ENCODE assay signal across 18 cellular contexts in the genomic region with DNA sequence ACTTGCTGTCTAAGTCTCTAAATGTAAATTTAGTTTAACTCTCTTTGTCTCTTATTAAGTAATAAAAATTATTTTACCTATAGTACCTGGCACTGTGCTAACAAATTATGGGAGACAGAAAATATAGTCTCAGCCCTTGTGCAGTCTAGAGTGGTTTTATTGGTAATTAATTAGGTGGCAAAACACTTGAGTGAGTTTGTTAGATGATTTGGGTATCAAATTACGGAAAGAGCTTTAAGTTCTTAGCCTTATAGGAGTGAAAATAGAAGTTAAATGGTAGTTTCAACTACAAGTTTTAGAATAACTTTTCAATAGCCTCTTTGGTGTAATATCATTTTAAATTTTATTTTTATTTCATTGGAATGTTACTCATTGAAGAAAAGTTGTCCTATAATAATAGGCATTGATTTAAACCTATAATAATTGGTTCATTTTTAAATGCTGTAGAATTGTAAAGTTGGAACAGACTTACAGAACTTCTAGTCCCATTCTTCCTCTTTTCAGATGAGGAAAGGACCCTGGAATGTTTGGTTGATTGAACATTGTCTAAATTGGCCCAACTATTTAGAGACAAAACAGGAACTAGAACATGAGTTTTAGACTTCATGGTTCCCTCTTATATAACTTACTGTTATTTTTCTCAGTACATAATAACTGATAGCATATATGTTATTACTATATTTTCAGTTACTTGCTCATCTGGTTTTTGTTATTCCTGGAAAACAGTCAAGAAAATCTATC. TPM values are rescaled to one million over a fixed set of nuclear protein-coding genes. Genes with fewer than 3 reads are reported as not detected.
DNase-seq lines count a peak whose midpoint lies in the region; ATAC-seq, FAIRE-seq and TF ChIP-seq lines count a peak whose summit lies in the region.
"Had no signal": no experiment of that assay in that cellular context is flagged by ENCODE, and none has a peak within 500 bp of the region (broad histone marks: within the 10 kb centered on the region; RNA-seq: fewer than 3 reads in every experiment).

No MANE protein-coding gene starts in this region.

- TF ChIP-seq CTCF in right lobe of liver (IDR thresholded peaks at IDR 0.05), result no peak
- no peak for TF ChIP-seq CTCF in HepG2 (CRISPR knock-in tag; IDR thresholded peaks at IDR 0.05)
- TF ChIP-seq CTCF in upper lobe of right lung (IDR thresholded peaks at IDR 0.05), result no peak

- DNase-seq in right lobe of liver, result no peak
- DNase-seq in HepG2 (ENCODE audit: low spot score), result no peak
- DNase-seq in NCI-H510A (lab: John Stamatoyannopoulos, UW), result peak; percentile 53
- DNase-seq in frontal cortex (ENCODE audit: low spot score in 2 of 2), result peak in 1 of 2 donors; percentile 2
- no peak for DNase-seq in upper lobe of right lung
- no peak for DNase-seq in NCI-H1694 (lab: John Stamatoyannopoulos, UW)
- no peak for DNase-seq in iPS-NIHi7 (ENCODE audit: extremely low spot score)
- DNase-seq: activated effector memory CD4-positive, alpha-beta T cell treated with anti-CD3 and anti-CD28 coated beads, Interleukin-2, amount 50 U/mL, for 16 hours; aorta; H7; immature natural killer cell; NCI-H2029; nucleus accumbens; SK-N-SH; stimulated activated naive CD4-positive, alpha-beta T cell; uterus had no signal

- H3K27ac ChIP-seq in right lobe of liver (peak overlapping the region in 2 of 3 donors; percentile 66 to 71), HepG2 (ENCODE audit: extremely low read length, insufficient read depth, low read length) (no peak overlapping the region), upper lobe of right lung (no peak overlapping the region)
- H3K27ac ChIP-seq: VCaP had no signal

- H3K9me3 ChIP-seq in right lobe of liver (no peaks in the 10 kb centered on the region), HepG2 (ENCODE audit: low read length) (no peaks in the 10 kb centered on the region), upper lobe of right lung (no peaks in the 10 kb centered on the region)
- H3K9me3 ChIP-seq: SK-N-SH, uterus had no signal

- 90% methylated on average over 1 of the region's 1 CpG for WGBS in right lobe of liver (ENCODE audit: insufficient coverage, low coverage, low lambda C conversion rate, missing lambda C conversion rate)
- 95% methylated on average over 1 of the region's 1 CpG for WGBS in HepG2 (ENCODE audit: low lambda C conversion rate)

- peaks cover 0 to 43% (median 12%) of the 10 kb centered on the region in 4 donors for H3K4me1 ChIP-seq in right lobe of liver
- peaks cover 12% of the 10 kb centered on the region for H3K4me1 ChIP-seq in HepG2 (ENCODE audit: insufficient read depth, low read length)
- H3K4me1 ChIP-seq in upper lobe of right lung, result peaks cover 6% of the 10 kb centered on the region
- H3K4me1 ChIP-seq: uterus had no signal

- H3K36me3 ChIP-seq in right lobe of liver, result no peaks in the 10 kb centered on the region
- peaks cover 3 to 11% of the 10 kb centered on the region in 2 experiments; a peak in 4 of 5 replicates for H3K36me3 ChIP-seq in HepG2 (replicated peaks in 1 of 2; ENCODE audit: control insufficient read depth in 1 of 2, insufficient read depth in 2 of 2, low read length in 2 of 2)
- H3K36me3 ChIP-seq in upper lobe of right lung, result no peaks in the 10 kb centered on the region
- H3K36me3 ChIP-seq: uterus had no signal

- in situ Hi-C loops in HepG2 (cut with HindIII; ENCODE audit: extremely low pct_ligation_motif_present, low pct_unique_long_range_greater_than_20kb), result no loop called here

- no peak overlapping the region for H3K9ac ChIP-seq in HepG2 (ENCODE audit: insufficient read depth, low read depth, low read length)
- H3K9ac ChIP-seq: SK-N-SH had no signal

- no peak overlapping the region for H3K4me2 ChIP-seq in HepG2 (ENCODE audit: low read depth, low read length)
- H3K4me2 ChIP-seq: SK-N-SH had no signal

- BruUV-seq in HepG2 (replicated peaks; lab: Mats Ljungman, UMichigan), result no TSS peak

- FAIRE-seq in HepG2 (lab: Jason Lieb, UNC) (no peak), frontal cortex (lab: Jason Lieb, UNC) (peak; percentile 21)

- TF ChIP-seq RAD21 in HepG2 (CRISPR knock-in tag; IDR thresholded peaks at IDR 0.05), result no peak

- ATAC-seq in right lobe of liver (peak in 1 of 4 donors; percentile 9), HepG2 (no peak), upper lobe of right lung (peak; percentile 46), HG03439 (IDR thresholded peaks at IDR 0.05; ENCODE audit: unreplicated experiment) (no peak)

- CTCF ChIA-PET in HepG2 (lab: Yijun Ruan, JAX; ENCODE audit: low intra/inter-chr PET ratio, low total read pairs), result no interaction called here

- H3K79me2 ChIP-seq in HepG2 (ENCODE audit: insufficient read depth, low read length), result no peaks in the 10 kb centered on the region

- TF ChIP-seq EP300 in HepG2 (IDR thresholded peaks at IDR 0.05; ENCODE audit: low read depth in 2 of 2, low read length in 2 of 2), result no peak
- TF ChIP-seq EP300 in HepG2 (CRISPR knock-in tag; IDR thresholded peaks at IDR 0.05; ENCODE audit: borderline replicate concordance), result no peak

- H2AFZ ChIP-seq in HepG2 (ENCODE audit: low read length), result no peak overlapping the region

- H4K20me1 ChIP-seq in HepG2 (ENCODE audit: insufficient read depth, low read length), result no peaks in the 10 kb centered on the region; the same call in 1 of the 2 replicates

- POLR2A ChIA-PET in HepG2 (lab: Yijun Ruan, JAX), result no interaction called here

- H3K27me3 ChIP-seq in right lobe of liver (no peaks in the 10 kb centered on the region), HepG2 (ENCODE audit: control insufficient read depth in 1 of 2, insufficient read depth in 2 of 2, low read length in 2 of 2) (no peaks in the 10 kb centered on the region), upper lobe of right lung (no peaks in the 10 kb centered on the region)
- H3K27me3 ChIP-seq: uterus had no signal

- intact Hi-C loops in right lobe of liver (cut with DNase I) (no loop called here), HepG2 (cut with micrococcal nuclease; ENCODE audit: unreplicated experiment) (no loop called here), upper lobe of right lung (cut with DNase I) (no loop called here)

- TF ChIP-seq POLR2A in right lobe of liver (IDR thresholded peaks at IDR 0.05) (no peak), HepG2 (IDR thresholded peaks at IDR 0.05; ENCODE audit: insufficient read depth in 1 of 2, low read depth in 2 of 2, low read length in 2 of 2) (no peak)

- H3K4me3 ChIP-seq in right lobe of liver (no peak overlapping the region), HepG2 (replicated peaks in 1 of 3; ENCODE audit: insufficient read depth in 1 of 3, low read depth in 2 of 3, low read length in 3 of 3) (no peak overlapping the region), upper lobe of right lung (no peak overlapping the region)
- H3K4me3 ChIP-seq: uterus had no signal

TF ChIP-seq in HepG2, 621 proteins besides CTCF, POLR2A, EP300 and RAD21 (continues in another document):
- TF ChIP-seq ZNF547 (CRISPR knock-in tag; IDR thresholded peaks at IDR 0.05) (no peak), HOMEZ (CRISPR knock-in tag; IDR thresholded peaks at IDR 0.05; ENCODE audit: low read depth) (no peak), NFIC (IDR thresholded peaks at IDR 0.05; ENCODE audit: low read length) (no peak), REXO4 (CRISPR knock-in tag; IDR thresholded peaks at IDR 0.05; ENCODE audit: borderline replicate concordance) (no peak), ZNF562 (CRISPR knock-in tag; IDR thresholded peaks at IDR 0.05; ENCODE audit: borderline replicate concordance) (no peak), ZMYM3 (CRISPR knock-in tag; IDR thresholded peaks at IDR 0.05) (no peak), EEA1 (CRISPR knock-in tag; IDR thresholded peaks at IDR 0.05; ENCODE audit: borderline replicate concordance) (no peak)

RNA-seq across cellular contexts. Expression of gene HTR2B, which starts 10.2 kb away (rescaled TPM):
- total RNA-seq in right lobe of liver (under 1 TPM; 0.09 to 0.99 (median 0.45) TPM), HepG2 (2016; rRNA removed; fragmentation: Illumina TruSeq; extraction: Trizol) (not detected in 2 replicates), frontal cortex (0.41 TPM), upper lobe of right lung (2.6 TPM)
- total RNA-seq in HepG2 (2016; cell fraction: cytosol; rRNA removed; fragmentation: Illumina TruSeq; extraction: Trizol; ENCODE audit: low read depth), result not detected in 2 replicates
- total RNA-seq in HepG2 (2016; cell fraction: insoluble cytoplasmic fraction; rRNA removed; fragmentation: Illumina TruSeq; extraction: Trizol), result not detected in 2 replicates
- total RNA-seq in HepG2 (2016; cell fraction: membrane; rRNA removed; fragmentation: Illumina TruSeq; extraction: Trizol), result not detected in 2 replicates
- total RNA-seq in HepG2 (2016; cell fraction: nucleus; rRNA removed; fragmentation: Illumina TruSeq; extraction: Trizol), result not detected in 2 replicates
- 0.03 and 0.08 TPM in 2 replicates for polyA plus RNA-seq in HepG2 (2011; rRNA removed)
- polyA plus RNA-seq in HepG2 (2011; cell fraction: cytosol; rRNA removed), result not detected in 2 replicates
- polyA plus RNA-seq in HepG2 (2011; cell fraction: nucleus; rRNA removed), result not detected in 2 replicates
- polyA plus RNA-seq in HepG2 (2012), result not detected in 2 replicates
- polyA plus RNA-seq in HepG2 (2016; cell fraction: cytosol; fragmentation: Illumina TruSeq; extraction: Trizol; ENCODE audit: low read depth), result not detected in 2 replicates
- not detected in 2 replicates for polyA plus RNA-seq in HepG2 (2016; cell fraction: insoluble cytoplasmic fraction; fragmentation: Illumina TruSeq; extraction: Trizol; ENCODE audit: low read depth)
- polyA plus RNA-seq in HepG2 (2016; cell fraction: membrane; fragmentation: Illumina TruSeq; extraction: Trizol; ENCODE audit: low read depth), result not detected in 2 replicates
- not detected in 2 replicates for polyA plus RNA-seq in HepG2 (2016; cell fraction: nucleus; fragmentation: Illumina TruSeq; extraction: Trizol; ENCODE audit: insufficient read depth, low read depth)
- not detected in 2 replicates for polyA minus RNA-seq in HepG2 (2011; rRNA and poly(A)+ RNA removed; ENCODE audit: low replicate concordance)
- not detected in 2 replicates for polyA minus RNA-seq in HepG2 (2011; cell fraction: cytosol; rRNA and poly(A)+ RNA removed)
- not detected in 2 replicates for polyA minus RNA-seq in HepG2 (2011; cell fraction: nucleus; rRNA and poly(A)+ RNA removed)
- total RNA-seq: H7 had no signal

Comparison
In these comparisons a context has a peak if more than half of its experiments do, and no peak if none do; other contexts are left out.
1. H3K27ac ChIP-seq: peak in right lobe of liver (2 of 3); none in HepG2 (single experiment) and upper lobe of right lung (single experiment).